8 cellular contexts compared by ENCODE assay signal in genomic region chr14:37198273-37198598, GRCh38. TPM values are rescaled to one million over a fixed set of nuclear protein-coding genes. Genes with fewer than 3 reads are reported as not detected.
A peak's percentile ranks its signal among the peaks of the same experiment; 100 is the strongest.
DNase-seq lines count a peak whose midpoint lies in the region; ATAC-seq, FAIRE-seq and TF ChIP-seq lines count a peak whose summit lies in the region.

No MANE protein-coding gene starts in this region.

- no peaks in the 10 kb centered on the region for H4K20me1 ChIP-seq in K562 (replicated peaks; ENCODE audit: control insufficient read depth, insufficient read depth, low read length)

- H3K79me2 ChIP-seq in K562 (ENCODE audit: control insufficient read depth, insufficient read depth, low read length) = peaks cover 61% of the 10 kb centered on the region

- H3K4me3 ChIP-seq in LNCaP clone FGC (ENCODE audit: low read depth, low read length) (peak overlapping the region; percentile 71), K562 (peak overlapping the region; percentile 50)

- no peaks in the 10 kb centered on the region for H3K9me1 ChIP-seq in K562 (ENCODE audit: control insufficient read depth, insufficient read depth, low read length)

- peak overlapping the region; percentile 82 for H2AFZ ChIP-seq in K562 (ENCODE audit: low read depth, low read length)

- DNase-seq in LNCaP clone FGC (ENCODE audit: low read depth) = no peak
- no peak for DNase-seq in K562 (ENCODE audit: extremely low read depth in 1 of 4, low spot score in 3 of 4)
- DNase-seq in stimulated activated naive CD8-positive, alpha-beta T cell treated with anti-CD3 and anti-CD28 coated beads, Interleukin-15, amount 100 ng/mL, for 72 hours = no peak
- DNase-seq in NCI-H82 treated with DMSO at 0.1 percent for 48 hours (lab: John Stamatoyannopoulos, UW; ENCODE audit: unreplicated experiment) = no peak
- no peak for DNase-seq in HCEC 1CT

- ATAC-seq in K562 (no peak), GM18858 (IDR thresholded peaks at IDR 0.05; ENCODE audit: unreplicated experiment) (no peak), GM19452 (IDR thresholded peaks at IDR 0.05; ENCODE audit: unreplicated experiment) (no peak)
- ATAC-seq in stimulated activated naive CD8-positive, alpha-beta T cell treated with anti-CD3 and anti-CD28 coated beads, Interleukin-15, amount 100 ng/mL, for 72 hours = no peak

- H3K36me3 ChIP-seq in K562 (ENCODE audit: control insufficient read depth, insufficient read depth, low read length) = 0 out of 3 replicates have a peak, but pooled peaks cover 2% of the 10 kb centered on the region

- BruUV-seq in K562 (replicated peaks; lab: Mats Ljungman, UMichigan) = TSS peak; percentile 52

- in situ Hi-C loops in K562 (cut with MboI) = no loop called here

- peaks cover 0 to 5% of the 10 kb centered on the region in 2 donors for H3K9me3 Mint-ChIP-seq in stimulated activated naive CD8-positive, alpha-beta T cell treated with anti-CD3 and anti-CD28 coated beads, Interleukin-15, amount 100 ng/mL, for 72 hours

- peak overlapping the region; percentile 78 to 80 for H3K4me3 Mint-ChIP-seq in stimulated activated naive CD8-positive, alpha-beta T cell treated with anti-CD3 and anti-CD28 coated beads, Interleukin-15, amount 100 ng/mL, for 72 hours

- H3K27me3 Mint-ChIP-seq in stimulated activated naive CD8-positive, alpha-beta T cell treated with anti-CD3 and anti-CD28 coated beads, Interleukin-15, amount 100 ng/mL, for 72 hours = peaks cover 33% of the 10 kb centered on the region

- intact Hi-C loops in K562 (cut with micrococcal nuclease) = loop anchor here (5.0 to 10.0 kb wide), 2 partner anchors 46 to 223 kb away; no protein-coding TSS in a partner anchor

- no peaks in the 10 kb centered on the region for H3K27me3 ChIP-seq in K562 (ENCODE audit: control insufficient read depth in 2 of 2, insufficient read depth in 2 of 2, low read length in 2 of 2)
- H3K27me3 ChIP-seq in layer of hippocampus (ENCODE audit: control insufficient read depth, insufficient read depth, low read length) = no peaks in the 10 kb centered on the region

- 0% methylated on average over 8 of the region's 11 CpGs for WGBS in K562 (ENCODE audit: insufficient coverage, low coverage, missing lambda C conversion rate)

- TF ChIP-seq RAD21 in K562 (CRISPR knock-in tag; conservative IDR thresholded peaks at IDR 0.05 in 1 of 2, IDR thresholded peaks at IDR 0.05 in 1 of 2) = no peak; a peak in 1 of 4 replicates

- peak overlapping the region; percentile 96 for H3K27ac ChIP-seq in K562 (ENCODE audit: extremely low read depth, low read depth, low read length)
- H3K27ac ChIP-seq in layer of hippocampus (ENCODE audit: low read depth, low read length) = peak overlapping the region; percentile 85

- TF ChIP-seq POLR2A in K562 (conservative IDR thresholded peaks at IDR 0.05) = no peak

- POLR2A ChIA-PET in K562 (lab: Yijun Ruan, JAX) = interaction anchor here (0.5 to 1.5 kb wide), 11 partner anchors 11 to 658 kb away, joined by 3 to 10 read pairs (median 3); partner anchors contain the start of gene SLC25A21

- peaks cover 13% of the 10 kb centered on the region for H3K4me1 Mint-ChIP-seq in stimulated activated naive CD8-positive, alpha-beta T cell treated with anti-CD3 and anti-CD28 coated beads, Interleukin-15, amount 100 ng/mL, for 72 hours

- no peak for TF ChIP-seq EP300 in K562 (IDR thresholded peaks at IDR 0.05; ENCODE audit: low read length)

- no peak overlapping the region for H3K27ac Mint-ChIP-seq in stimulated activated naive CD8-positive, alpha-beta T cell treated with anti-CD3 and anti-CD28 coated beads, Interleukin-15, amount 100 ng/mL, for 72 hours

- no peak for FAIRE-seq in K562 (lab: Jason Lieb, UNC)

- CTCF ChIA-PET in K562 (lab: Yijun Ruan, JAX; ENCODE audit: low intra/inter-chr PET ratio) = interaction anchor here (2.0 kb wide), 1 partner anchor 48 kb away, joined by 10 read pairs; no protein-coding TSS in a partner anchor

- H3K4me2 ChIP-seq in K562 (ENCODE audit: insufficient read depth, low read length) = peak overlapping the region; percentile 92

- peaks cover 6 to 8% of the 10 kb centered on the region in 2 experiments; a peak in 4 of 5 replicates for H3K4me1 ChIP-seq in K562 (replicated peaks in 1 of 2; ENCODE audit: control insufficient read depth in 2 of 2, insufficient read depth in 2 of 2, low read length in 2 of 2)

- TF ChIP-seq CTCF in LNCaP clone FGC (IDR thresholded peaks at IDR 0.05; ENCODE audit: control insufficient read depth, extremely low read depth, insufficient read depth) = no peak; the same call in 1 of the 2 replicates
- TF ChIP-seq CTCF in K562 (IDR thresholded peaks at IDR 0.05 in 2 of 3, conservative IDR thresholded peaks at IDR 0.05 in 1 of 3; ENCODE audit: insufficient read depth in 2 of 3, low read depth in 1 of 3, low read length in 3 of 3) = no peak

- no peaks in the 10 kb centered on the region for H3K9me3 ChIP-seq in K562 (replicated peaks; ENCODE audit: control insufficient read depth, insufficient read depth, low read depth, low read length)

- peak overlapping the region; percentile 93 to 96 for H3K9ac ChIP-seq in K562 (ENCODE audit: insufficient read depth in 1 of 2, low read depth in 2 of 2, low read length in 2 of 2)

TF ChIP-seq in K562, 482 proteins besides CTCF, POLR2A, EP300 and RAD21 (continues in another document):
- TF ChIP-seq BRD9 (IDR thresholded peaks at IDR 0.05; ENCODE audit: low read depth, partially characterized antibody) (peak; percentile 3), ELK1 (CRISPR knock-in tag; IDR thresholded peaks at IDR 0.05) (no peak), EGR1 (conservative IDR thresholded peaks at IDR 0.05) (no peak), CHCHD3 (CRISPR knock-in tag; IDR thresholded peaks at IDR 0.05) (no peak), LARP7 (IDR thresholded peaks at IDR 0.05) (no peak), ZFP91 (CRISPR knock-in tag; IDR thresholded peaks at IDR 0.05) (no peak), GABPB2 (CRISPR knock-in tag; conservative IDR thresholded peaks at IDR 0.05) (no peak), ZNF586 (CRISPR knock-in tag; conservative IDR thresholded peaks at IDR 0.05) (no peak)

RNA-seq across cellular contexts. Expression of gene MIPOL1, which starts 0.5 kb away (rescaled TPM):
- 16.2 and 80.1 TPM in 2 replicates for total RNA-seq in K562 (2011; cell fraction: chromatin; rRNA removed; ENCODE audit: low replicate concordance)
- total RNA-seq in K562 (2011; cell fraction: nucleolus; rRNA removed) = 8.0 and 9.2 TPM in 2 replicates
- 15.2 and 29.5 TPM in 2 replicates for total RNA-seq in K562 (2011; cell fraction: nucleoplasm; rRNA removed)
- total RNA-seq in K562 (2014; rRNA removed) (8.2 and 9.8 TPM in 2 replicates), K562 (2014; rRNA removed; fragmentation: Illumina TruSeq; extraction: Trizol) (21.9 and 22.2 TPM in 2 replicates), K562 (2015; rRNA removed; fragmentation: Illumina TruSeq; extraction: Trizol) (16.8 and 21.1 TPM in 2 replicates), K562 (2021) (14.5 and 14.9 TPM in 2 replicates)
- polyA plus RNA-seq in K562 (2011; rRNA removed) (7.1 and 10.1 TPM in 2 replicates), K562 (2014; fragmentation: Illumina TruSeq; extraction: Trizol) (11.4 and 12.4 TPM in 2 replicates), K562 (2014; fragmentation: Nextera tagmentation; extraction: Ambion mirVana) (1 to 10 TPM; 6.7 to 9.5 TPM), K562 (2014; rRNA removed) (14.7 and 15.2 TPM in 2 replicates)
- 0.95 and 1.4 TPM in 2 replicates for polyA plus RNA-seq in K562 (2011; cell fraction: cytosol; rRNA removed)
- polyA plus RNA-seq in K562 (2011; cell fraction: nucleus; rRNA removed) = 6.7 and 9.6 TPM in 2 replicates
- polyA plus RNA-seq in K562 (2012) = 5.5 and 9.7 TPM in 2 replicates
- 30.3 and 36.4 TPM in 2 replicates for polyA minus RNA-seq in K562 (2011; rRNA and poly(A)+ RNA removed)
- polyA minus RNA-seq in K562 (2011; cell fraction: cytosol; rRNA and poly(A)+ RNA removed) = 7.3 and 7.9 TPM in 2 replicates
- polyA minus RNA-seq in K562 (2011; cell fraction: nucleus; rRNA and poly(A)+ RNA removed) = 28.9 and 63.2 TPM in 2 replicates

RNA-seq across cellular contexts. Expression of gene SLC25A21, which starts 25.8 kb away (rescaled TPM):
- 13.3 and 20.2 TPM in 2 replicates for total RNA-seq in K562 (2011; cell fraction: chromatin; rRNA removed; ENCODE audit: low replicate concordance)
- total RNA-seq in K562 (2011; cell fraction: nucleolus; rRNA removed) = 10.0 and 13.8 TPM in 2 replicates
- 19.4 and 20.5 TPM in 2 replicates for total RNA-seq in K562 (2011; cell fraction: nucleoplasm; rRNA removed)
- total RNA-seq in K562 (2014; rRNA removed) = 21.6 and 25.8 TPM in 2 replicates
- 40.8 and 44.8 TPM in 2 replicates for total RNA-seq in K562 (2014; rRNA removed; fragmentation: Illumina TruSeq; extraction: Trizol)
- 34.8 and 46.9 TPM in 2 replicates for total RNA-seq in K562 (2015; rRNA removed; fragmentation: Illumina TruSeq; extraction: Trizol)
- total RNA-seq in K562 (2021) = 25.1 and 28.7 TPM in 2 replicates
- polyA plus RNA-seq in K562 (2011; rRNA removed) = 9.3 and 15.2 TPM in 2 replicates
- 4.5 and 5.1 TPM in 2 replicates for polyA plus RNA-seq in K562 (2011; cell fraction: cytosol; rRNA removed)
- 4.8 and 6.0 TPM in 2 replicates for polyA plus RNA-seq in K562 (2011; cell fraction: nucleus; rRNA removed)
- polyA plus RNA-seq in K562 (2012) = 20.9 and 25.7 TPM in 2 replicates
- polyA plus RNA-seq in K562 (2014; fragmentation: Illumina TruSeq; extraction: Trizol) = 20.1 and 21.5 TPM in 2 replicates
- polyA plus RNA-seq in K562 (2014; fragmentation: Nextera tagmentation; extraction: Ambion mirVana) = 10 to 100 TPM; 44.6 to 46.7 TPM
- polyA plus RNA-seq in K562 (2014; rRNA removed) = 15.7 and 17.7 TPM in 2 replicates
- 16.4 and 16.5 TPM in 2 replicates for polyA minus RNA-seq in K562 (2011; rRNA and poly(A)+ RNA removed)
- 9.4 and 12.5 TPM in 2 replicates for polyA minus RNA-seq in K562 (2011; cell fraction: cytosol; rRNA and poly(A)+ RNA removed)
- 11.3 and 17.9 TPM in 2 replicates for polyA minus RNA-seq in K562 (2011; cell fraction: nucleus; rRNA and poly(A)+ RNA removed)
